ENCODE assay signal across 12 cellular contexts in genomic region chr11:17683378-17684161, GRCh38. TPM values are rescaled to one million over a fixed set of nuclear protein-coding genes. Genes with fewer than 3 reads are reported as not detected.
DNase-seq lines count a peak whose midpoint lies in the region; ATAC-seq, FAIRE-seq and TF ChIP-seq lines count a peak whose summit lies in the region.
"Had no signal": no experiment of that assay in that cellular context is flagged by ENCODE, and none has a peak within 500 bp of the region (broad histone marks: within the 10 kb centered on the region; RNA-seq: fewer than 3 reads in every experiment).

No MANE protein-coding gene starts in this region.

- H3K4me1 ChIP-seq in SK-N-SH (ENCODE audit: control insufficient read depth in 1 of 2, insufficient read depth in 2 of 2, low read depth in 1 of 2, low read length in 1 of 2) (peaks cover 0 to 11% of the 10 kb centered on the region in 2 experiments; a peak in 1 of 4 replicates), small intestine (ENCODE audit: control insufficient read depth in 2 of 2, insufficient read depth in 1 of 2, low read depth in 1 of 2, low read length in 1 of 2) (no peaks in the 10 kb centered on the region)

- 51% methylated on average over 12 of the region's 12 CpGs for WGBS in SK-N-SH (ENCODE audit: low lambda C conversion rate)
- whole genome bisulfite sequencing in small intestine, 3 donors = 48 to 67% (median 49%) methylated on average over 12 of the region's 12 CpGs

- TF ChIP-seq RAD21 in SK-N-SH (IDR thresholded peaks at IDR 0.05; ENCODE audit: low read length) = no peak

- peak overlapping the region; percentile 65; the same call in 1 of the 2 replicates for H2AFZ ChIP-seq in SK-N-SH (ENCODE audit: low read depth)

- no peak overlapping the region; a peak in 1 of 4 replicates for H3K4me3 ChIP-seq in SK-N-SH (ENCODE audit: low read depth in 2 of 2, low read length in 1 of 2)
- H3K4me3 ChIP-seq in small intestine (ENCODE audit: low read depth in 1 of 2, low read length in 2 of 2) = no peak overlapping the region
- H3K4me3 ChIP-seq: thoracic aorta had no signal

- TF ChIP-seq EP300 in SK-N-SH (IDR thresholded peaks at IDR 0.05; ENCODE audit: borderline replicate concordance in 1 of 2, low read depth in 1 of 2, low read length in 1 of 2) = peak in 1 of 2 experiments; percentile 83; a peak in 2 of 4 replicates

- TF ChIP-seq CTCF in SK-N-SH (IDR thresholded peaks at IDR 0.05) (no peak), GM20000 (IDR thresholded peaks at IDR 0.05; ENCODE audit: extremely low read depth, missing control alignments) (no peak)

- intact Hi-C loops in Right ventricle myocardium inferior (cut with DNase I) = no loop called here

- CTCF ChIA-PET in SK-N-SH (lab: Yijun Ruan, JAX) = interaction anchor here (1.3 kb wide), 1 partner anchor 46 kb away, joined by 4 read pairs; no protein-coding TSS in a partner anchor

- no peaks in the 10 kb centered on the region for H3K9me3 ChIP-seq in SK-N-SH
- no peaks in the 10 kb centered on the region for H3K9me3 ChIP-seq in small intestine (ENCODE audit: control insufficient read depth, low read depth)
- H3K9me3 ChIP-seq: thoracic aorta had no signal

- H3K9ac ChIP-seq in SK-N-SH = no peak overlapping the region

- H3K4me2 ChIP-seq in SK-N-SH = no peak overlapping the region

- H3K27ac ChIP-seq in SK-N-SH (ENCODE audit: low read depth in 2 of 2, low read length in 1 of 2) = peak overlapping the region in 1 of 2 experiments; percentile 26; a peak in 1 of 4 replicates
- H3K27ac ChIP-seq in small intestine (ENCODE audit: low read depth in 1 of 2, low read length in 1 of 2) = no peak overlapping the region
- H3K27ac ChIP-seq in substantia nigra (ENCODE audit: low read depth, low read length, poor library complexity, severe bottlenecking) = no peak overlapping the region
- H3K27ac ChIP-seq: thoracic aorta had no signal

- no peak for FAIRE-seq in small intestine (lab: Jason Lieb, UNC)

- H3F3A ChIP-seq in SK-N-SH (replicated peaks; ENCODE audit: insufficient read depth) = peaks cover 9% of the 10 kb centered on the region

- POLR2A ChIA-PET in SK-N-SH (lab: Yijun Ruan, JAX) = no interaction called here

- H3K36me3 ChIP-seq in SK-N-SH (replicated peaks in 1 of 2; ENCODE audit: control insufficient read depth in 1 of 2, insufficient read depth in 2 of 2, low read length in 1 of 2) = no peaks in the 10 kb centered on the region
- no peaks in the 10 kb centered on the region for H3K36me3 ChIP-seq in small intestine (ENCODE audit: control insufficient read depth in 2 of 2, insufficient read depth in 2 of 2, low read length in 2 of 2)
- H3K36me3 ChIP-seq: thoracic aorta had no signal

- H4K20me1 ChIP-seq in SK-N-SH (ENCODE audit: insufficient read depth) = no peaks in the 10 kb centered on the region

- no peaks in the 10 kb centered on the region for H3K79me2 ChIP-seq in SK-N-SH (ENCODE audit: insufficient read depth)

- DNase-seq in HS-5 (ENCODE audit: low read depth) (peak; percentile 64), SK-N-SH (no peak), fibroblast of the conjunctiva (ENCODE audit: low read depth) (peak; percentile 20), small intestine (peak; percentile 29), substantia nigra (lab: John Stamatoyannopoulos, UW) (no peak), GM20000 (ENCODE audit: low spot score) (no peak), Right ventricle myocardium inferior (ENCODE audit: missing footprints) (no peak)
- DNase-seq: activated CD4-positive, alpha-beta T cell treated with anti-CD3 and anti-CD28 coated beads, Interleukin-2, amount 50 U/mL, for 1 hour; glutamatergic neuron; NCI-H1417 treated with DMSO at 0.1 percent for 48 hours; stimulated activated CD4-positive, alpha-beta T cell treated with anti-CD3 and anti-CD28 coated beads, Interleukin-4, amount 100 ng/mL, for 24 hours had no signal

- no peak for ATAC-seq in Right ventricle myocardium inferior

- H3K27me3 ChIP-seq in SK-N-SH (ENCODE audit: insufficient read depth) (no peaks in the 10 kb centered on the region), small intestine (ENCODE audit: control insufficient read depth in 2 of 2, insufficient read depth in 2 of 2, low read length in 2 of 2) (peaks cover 0 to 5% of the 10 kb centered on the region in 2 donors)

- H3K9me2 ChIP-seq in SK-N-SH = no peaks in the 10 kb centered on the region

TF ChIP-seq in SK-N-SH, 30 proteins besides CTCF, POLR2A, EP300 and RAD21 (continues in another document):
- TF ChIP-seq JUND (IDR thresholded peaks at IDR 0.05) = peak; percentile 77
- TF ChIP-seq POLR2AphosphoS5 (IDR thresholded peaks at IDR 0.05; ENCODE audit: low read depth, low read length) = no peak
- no peak for TF ChIP-seq GATA2 (CRISPR knock-in tag; IDR thresholded peaks at IDR 0.05)
- TF ChIP-seq RCOR1 (IDR thresholded peaks at IDR 0.05; ENCODE audit: low read length) = no peak
- TF ChIP-seq ZBTB33 (IDR thresholded peaks at IDR 0.05; ENCODE audit: borderline replicate concordance, low read depth) = 0 out of 2 replicates have a peak, but pooled peaks have one; percentile 17
- no peak for TF ChIP-seq EZH2phosphoT487 (IDR thresholded peaks at IDR 0.05; ENCODE audit: borderline replicate concordance, low read depth)
- TF ChIP-seq MEF2A (IDR thresholded peaks at IDR 0.05; ENCODE audit: borderline replicate concordance, low read depth) = no peak
- TF ChIP-seq NRF1 (IDR thresholded peaks at IDR 0.05; ENCODE audit: low read depth, low read length) = no peak
- peak; percentile 48 for TF ChIP-seq ELF1 (IDR thresholded peaks at IDR 0.05)
- TF ChIP-seq SIN3A (IDR thresholded peaks at IDR 0.05; ENCODE audit: borderline replicate concordance, low read depth, low read length) = no peak
- TF ChIP-seq CHD2 (IDR thresholded peaks at IDR 0.05; ENCODE audit: low read length, partially characterized antibody) = no peak
- no peak for TF ChIP-seq RFX5 (IDR thresholded peaks at IDR 0.05; ENCODE audit: low read length)
- TF ChIP-seq NFIC (IDR thresholded peaks at IDR 0.05; ENCODE audit: borderline replicate concordance) = peak; percentile 85; the same call in 1 of the 2 replicates
- no peak for TF ChIP-seq MXI1 (IDR thresholded peaks at IDR 0.05; ENCODE audit: low read depth, low read length)
- TF ChIP-seq TCF12 (IDR thresholded peaks at IDR 0.05) = peak; percentile 69
- TF ChIP-seq PBX3 (IDR thresholded peaks at IDR 0.05) = peak; percentile 27
- TF ChIP-seq RXRA (IDR thresholded peaks at IDR 0.05; ENCODE audit: borderline replicate concordance, low read depth) = peak; percentile 21; the same call in 1 of the 2 replicates
- TF ChIP-seq GABPA (IDR thresholded peaks at IDR 0.05; ENCODE audit: low read depth) = no peak
- TF ChIP-seq TEAD4 (IDR thresholded peaks at IDR 0.05; ENCODE audit: borderline replicate concordance, insufficient read depth) = 0 out of 2 replicates have a peak, but pooled peaks have one; percentile 41
- TF ChIP-seq FOSL2 (IDR thresholded peaks at IDR 0.05; ENCODE audit: borderline replicate concordance, low read depth) = peak; percentile 91
- 0 out of 2 replicates have a peak, but pooled peaks have one; percentile 7 for TF ChIP-seq TAF1 (IDR thresholded peaks at IDR 0.05; ENCODE audit: borderline replicate concordance, low read depth, low read length)
- no peak for TF ChIP-seq SMC3 (IDR thresholded peaks at IDR 0.05; ENCODE audit: low read depth, low read length)
- no peak for TF ChIP-seq USF1 (IDR thresholded peaks at IDR 0.05; ENCODE audit: borderline replicate concordance, low read depth)

RNA-seq across cellular contexts. Expression of gene MYOD1, which starts 35.8 kb away (rescaled TPM):
- polyA plus RNA-seq in SK-N-SH (2012; rRNA removed) (not detected in 2 replicates), small intestine (not detected)
- not detected in 2 replicates for polyA plus RNA-seq in SK-N-SH (2012; cell fraction: cytosol; rRNA removed)
- polyA plus RNA-seq in SK-N-SH (2012; cell fraction: nucleus; rRNA removed) = not detected in 2 replicates
- total RNA-seq in Right ventricle myocardium inferior = 0.27 TPM
- total RNA-seq: thoracic aorta had no signal

RNA-seq across cellular contexts. Expression of gene KCNC1, which starts 51.0 kb away (rescaled TPM):
- polyA plus RNA-seq in SK-N-SH (2012; rRNA removed) = 0.13 and 0.18 TPM in 2 replicates
- polyA plus RNA-seq in SK-N-SH (2012; cell fraction: cytosol; rRNA removed) = 0.09 and 0.14 TPM in 2 replicates
- polyA plus RNA-seq in SK-N-SH (2012; cell fraction: nucleus; rRNA removed) = 0.42 and 0.67 TPM in 2 replicates
- polyA plus RNA-seq in small intestine = under 1 TPM in 1 of 3 donors, not detected in 2; 0.13 TPM
- not detected for total RNA-seq in Right ventricle myocardium inferior
- total RNA-seq: thoracic aorta had no signal

Comparison
In these comparisons a context has a peak if more than half of its experiments do, and no peak if none do; other contexts are left out.
1. DNase-seq: peak in HS-5 (single experiment), fibroblast of the conjunctiva (single experiment) and small intestine (single experiment); none in SK-N-SH (single experiment), substantia nigra (0 of 49), GM20000 (single experiment) and Right ventricle myocardium inferior (single experiment).